In the genomic region with DNA sequence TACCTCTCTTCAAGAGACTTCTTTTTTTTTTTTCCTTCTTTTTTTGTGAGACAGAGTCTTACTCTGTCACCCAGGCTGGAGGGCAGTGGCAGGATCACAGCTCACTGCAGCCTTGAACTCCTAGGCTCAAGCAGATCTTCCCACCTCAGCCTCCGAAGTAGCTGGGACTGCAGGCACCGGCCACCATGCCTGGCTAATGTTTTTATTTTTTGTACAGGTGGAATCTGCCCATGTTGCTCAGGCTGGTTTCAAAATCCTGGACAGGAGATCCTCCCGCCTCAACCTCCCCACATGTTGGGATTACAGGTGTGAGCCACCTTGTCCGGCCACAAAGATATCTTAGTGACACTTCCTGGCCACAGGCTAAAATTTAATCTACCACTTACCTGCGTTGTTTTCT, we compare ENCODE assay signal across 22 cellular contexts. TPM values are rescaled to one million over a fixed set of nuclear protein-coding genes. Genes with fewer than 3 reads are reported as not detected.
"Had no signal": no experiment of that assay in that cellular context is flagged by ENCODE, and none has a peak within 500 bp of the region (broad histone marks: within the 10 kb centered on the region; RNA-seq: fewer than 3 reads in every experiment).

No MANE protein-coding gene starts in this region.

- DNase-seq: KBM-7; MV-4-11; NCI-H1048; NCI-H1105; NCI-H1417 treated with DMSO at 0.1 percent for 48 hours; NCI-H146; NCI-H1694 treated with DMSO at 0.1 percent for 48 hours; NCI-H1930; NCI-H2081; NCI-H2107; NCI-H2227 treated with DMSO at 0.1 percent for 48 hours; NCI-H524; NCI-H69; NCI-H774; NK-92 treated with Interleukin-12 subunit alpha and Interleukin-12 subunit beta, amount 100 ng/mL, for 24 hours; PC-3; SHP77 treated with DMSO at 0.1 percent for 48 hours; SJCRH30 had no signal

- H3K4me1 ChIP-seq: SJCRH30 had no signal

- H3K27me3 ChIP-seq: SJCRH30 had no signal

- ATAC-seq: Panc1, PC-3, Right ventricle myocardium inferior, SK-N-SH treated with all-trans-retinoic acid at 6 μM for 48 hours had no signal

- H3K4me3 ChIP-seq: SJCRH30 had no signal

- H3K9me3 ChIP-seq: SJCRH30 had no signal

- H3K27ac ChIP-seq: SJCRH30 had no signal

- H3K36me3 ChIP-seq: SJCRH30 had no signal

RNA-seq across cellular contexts. Expression of gene F2RL1, which starts 42.9 kb away (rescaled TPM):
- total RNA-seq: OCI-LY7 had no signal
